ENCODE assay signal across 28 cellular contexts in genomic region chr5:174243904-174244303, GRCh38.
"Had no signal": no experiment of that assay in that cellular context is flagged by ENCODE, and none has a peak within 500 bp of the region (broad histone marks: within the 10 kb centered on the region; RNA-seq: fewer than 3 reads in every experiment).

No MANE protein-coding gene starts in this region.

- DNase-seq: natural killer cell; occipital lobe; ovary; posterior cingulate gyrus; psoas muscle; right cardiac atrium; spleen; stimulated activated CD4-positive, alpha-beta T cell treated with anti-CD3 and anti-CD28 coated beads, Interleukin-12 subunit alpha, Interleukin-12 subunit beta, amount 100 ng/mL, for 4 hours; stimulated activated CD4-positive, alpha-beta T cell treated with anti-CD3 and anti-CD28 coated beads, Interleukin-1b, Interleukin-23, amount 100 ng/mL, for 48 hours; stimulated activated CD4-positive, alpha-beta T cell treated with anti-CD3 and anti-CD28 coated beads, Interleukin-4, amount 100 ng/mL, for 1 hour; stimulated activated CD4-positive, alpha-beta T cell treated with anti-CD3 and anti-CD28 coated beads, Interleukin-4, amount 100 ng/mL, for 4 hours; stimulated activated CD8-positive, alpha-beta memory T cell treated with anti-CD3 and anti-CD28 coated beads, Interleukin-4, amount 100 ng/mL, for 48 hours; stimulated activated naive CD4-positive, alpha-beta T cell; stimulated activated naive CD8-positive, alpha-beta T cell treated with anti-CD3 and anti-CD28 coated beads, Interleukin-15, amount 100 ng/mL, for 72 hours; stimulated activated naive CD8-positive, alpha-beta T cell treated with anti-CD3 and anti-CD28 coated beads, Interleukin-15, Interleukin-2, amounts not matched to agents 100 U/mL and 50 U/mL, for 24 hours; substantia nigra; testis; tibial artery; transverse colon; upper lobe of right lung; uterus had no signal

- H3K36me3 ChIP-seq: neural progenitor cell, ovary, spleen, suprapubic skin, tibial artery, transverse colon, upper lobe of right lung, uterus had no signal

- H3K9me3 ChIP-seq: ovary, psoas muscle, suprapubic skin, testis, tibial artery, transverse colon, upper lobe of right lung, uterus had no signal

- H3K4me3 ChIP-seq: neural progenitor cell, ovary, psoas muscle, skin epidermis, smooth muscle cell, spleen, suprapubic skin, testis, tibial artery, transverse colon, upper lobe of right lung, uterus had no signal

- H2AFZ ChIP-seq: neural progenitor cell, parathyroid adenoma had no signal

- H3K9ac ChIP-seq: neural progenitor cell, parathyroid adenoma had no signal

- H3K27me3 ChIP-seq: neural progenitor cell, ovary, testis, tibial artery, transverse colon, uterus had no signal

- H3K27ac ChIP-seq: neural progenitor cell, ovary, parathyroid adenoma, psoas muscle, skin epidermis, spleen, suprapubic skin, testis, tibial artery, transverse colon, upper lobe of right lung, uterus had no signal

- H3K4me1 ChIP-seq: parathyroid adenoma, psoas muscle, spleen, suprapubic skin, testis, transverse colon, upper lobe of right lung, uterus had no signal

- ATAC-seq: natural killer cell; psoas muscle; right cardiac atrium; sciatic nerve; stimulated activated memory B cell treated with anti-CD40 and anti-IgM and Interleukin-4, amounts not matched to agents 10 μg/mL and 1 μg/mL and 100 μg/mL, for 72 hours; stimulated activated naive CD8-positive, alpha-beta T cell treated with anti-CD3 and anti-CD28 coated beads, Interleukin-15, amount 100 ng/mL, for 72 hours; stimulated activated naive CD8-positive, alpha-beta T cell treated with anti-CD3 and anti-CD28 coated beads, Interleukin-15, Interleukin-2, amounts not matched to agents 100 U/mL and 50 U/mL, for 24 hours; upper lobe of right lung had no signal

- H3K79me2 ChIP-seq: parathyroid adenoma had no signal

- H3K4me2 ChIP-seq: neural progenitor cell, smooth muscle cell had no signal
